In the genomic region with DNA sequence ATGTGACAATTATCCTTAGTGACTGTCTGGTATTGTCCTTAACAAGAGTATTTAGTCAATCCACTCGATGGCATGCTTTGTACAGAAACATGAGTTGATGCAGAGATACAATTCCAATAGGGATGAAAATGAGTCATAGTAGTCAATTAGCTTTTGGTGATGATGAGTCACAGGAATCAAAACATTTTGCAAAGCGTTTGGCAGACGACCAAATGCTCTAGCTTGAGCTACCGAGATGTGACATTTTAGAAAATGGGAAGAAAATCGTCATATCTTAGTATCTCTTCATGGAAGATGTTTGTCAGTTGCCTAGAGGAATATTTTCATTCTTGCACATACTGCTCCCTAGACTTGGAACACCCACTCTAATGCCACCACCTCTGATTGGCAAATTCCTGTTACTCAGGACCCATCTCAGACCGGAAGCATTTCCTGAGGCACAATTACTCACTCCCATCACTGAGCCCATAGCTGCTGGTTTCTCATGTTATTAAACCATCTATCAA, we compare ENCODE assay signal across 9 cellular contexts.
DNase-seq lines count a peak whose midpoint lies in the region; ATAC-seq and TF ChIP-seq lines count a peak whose summit lies in the region.
"Had no signal": no experiment of that assay in that cellular context is flagged by ENCODE, and none has a peak within 500 bp of the region (broad histone marks: within the 10 kb centered on the region; RNA-seq: fewer than 3 reads in every experiment).

No MANE protein-coding gene starts in this region.

- H3K36me3 Mint-ChIP-seq in type B pancreatic cell: no peaks in the 10 kb centered on the region

- POLR2A ChIA-PET in PC-3 (lab: Charles Lee; ENCODE audit: unreplicated experiment): no interaction called here

- no peaks in the 10 kb centered on the region for H3K27me3 ChIP-seq in PC-3 (ENCODE audit: low read length)

- H3K27ac ChIP-seq in PC-3 (ENCODE audit: low read length): peak overlapping the region; percentile 82

- H3K9me3 ChIP-seq in PC-3 (ENCODE audit: low read length): no peaks in the 10 kb centered on the region

- intact Hi-C loops in PC-3 (cut with micrococcal nuclease): loop anchor here (5.0 kb wide), 2 partner anchors 34 to 94 kb away; a partner anchor contains a TSS

- no peaks in the 10 kb centered on the region for H3F3A ChIP-seq in PC-3 (ENCODE audit: low read length, unreplicated experiment)

- H3K9me2 ChIP-seq in PC-3 (replicated peaks; ENCODE audit: low read length): no peaks in the 10 kb centered on the region

- BruUV-seq in PC-3 (replicated peaks; lab: Mats Ljungman, UMichigan): no TSS peak

- no peaks in the 10 kb centered on the region for H4K20me1 ChIP-seq in PC-3 (ENCODE audit: low read length)

- H2AFZ ChIP-seq in PC-3 (ENCODE audit: low read length): no peak overlapping the region

- no peaks in the 10 kb centered on the region for H3K27me3 Mint-ChIP-seq in type B pancreatic cell

- peak overlapping the region; percentile 20; the same call in 1 of the 2 replicates for H3K4me3 ChIP-seq in PC-3 (ENCODE audit: low read length)

- H3K4me1 ChIP-seq in PC-3 (ENCODE audit: insufficient read depth, low read length): peaks cover 19% of the 10 kb centered on the region

- H3K4me1 Mint-ChIP-seq in type B pancreatic cell (ENCODE audit: unreplicated experiment): no peaks in the 10 kb centered on the region
- H3K4me1 Mint-ChIP-seq: neural crest cell had no signal

- H3K36me3 ChIP-seq in PC-3 (ENCODE audit: low read depth, low read length): 0 out of 2 replicates have a peak, but pooled peaks cover 2% of the 10 kb centered on the region

- H3K4me3 Mint-ChIP-seq in type B pancreatic cell: no peak overlapping the region
- H3K4me3 Mint-ChIP-seq: neural crest cell had no signal

- no peaks in the 10 kb centered on the region for H3K79me2 ChIP-seq in PC-3 (ENCODE audit: low read length)

- peak overlapping the region; percentile 67 for H3K4me2 ChIP-seq in PC-3 (ENCODE audit: low read length)

- no peak overlapping the region for H3K27ac Mint-ChIP-seq in type B pancreatic cell

- CTCF ChIA-PET in PC-3 (lab: Charles Lee): interaction anchor here (0.6 kb wide), 1 partner anchor 446 kb away, joined by 5 read pairs; no protein-coding TSS in a partner anchor

- peak; percentile 79 for DNase-seq in GM04504 (ENCODE audit: low read depth)
- peak; percentile 93 for DNase-seq in PC-3
- peak; percentile 83 to 93 for DNase-seq in dermis microvascular lymphatic vessel endothelial cell (ENCODE audit: low read depth in 2 of 2)
- DNase-seq in putamen (ENCODE audit: low spot score): peak; percentile 81
- DNase-seq in NCI-H2029 treated with DMSO at 0.1 percent for 48 hours (lab: John Stamatoyannopoulos, UW): no peak
- no peak for DNase-seq in NCI-H2107 (lab: John Stamatoyannopoulos, UW)
- no peak for DNase-seq in NOMO-1 treated with dmso at 0.1 percent for 144 hours (lab: John Stamatoyannopoulos, UW; ENCODE audit: unreplicated experiment)
- no peak for DNase-seq in type B pancreatic cell (ENCODE audit: extremely low spot score, unreplicated experiment)

- H3K9me3 Mint-ChIP-seq in type B pancreatic cell: peaks cover 4% of the 10 kb centered on the region

- ATAC-seq in PC-3: peak; percentile 95

- TF ChIP-seq CTCF in PC-3 (conservative IDR thresholded peaks at IDR 0.05; ENCODE audit: low read depth, low read length) (no peak), type B pancreatic cell (conservative IDR thresholded peaks at IDR 0.05) (no peak)

- no peak overlapping the region; the same call in 1 of the 2 replicates for H3K9ac ChIP-seq in PC-3 (ENCODE audit: low read length)

Comparison
In these comparisons a context has a peak if more than half of its experiments do, and no peak if none do; other contexts are left out.
1. DNase-seq: peak in GM04504 (single experiment), PC-3 (single experiment), dermis microvascular lymphatic vessel endothelial cell (2 of 2) and putamen (single experiment); none in NCI-H2029 treated with DMSO at 0.1 percent for 48 hours (single experiment), NCI-H2107 (single experiment), NOMO-1 treated with dmso at 0.1 percent for 144 hours (single experiment) and type B pancreatic cell (single experiment).